1 cellular context compared by ENCODE assay signal in genomic region chr6:159691963-159692287, GRCh38.
TF ChIP-seq lines count a peak whose summit lies in the region.

No MANE protein-coding gene starts in this region.

TF ChIP-seq in GM23338, 12 proteins besides CTCF, POLR2A, EP300 and RAD21 (continued from another document):
- TF ChIP-seq ZNF462 (CRISPR knock-in tag; IDR thresholded peaks at IDR 0.05) (no peak), NANOG (IDR thresholded peaks at IDR 0.05; ENCODE audit: borderline replicate concordance) (no peak), STAT1 (IDR thresholded peaks at IDR 0.05; ENCODE audit: unreplicated experiment) (no peak), EZH2phosphoT487 (IDR thresholded peaks at IDR 0.05; ENCODE audit: unreplicated experiment) (no peak), REST (IDR thresholded peaks at IDR 0.05; ENCODE audit: unreplicated experiment) (no peak), ZNF331 (CRISPR knock-in tag; IDR thresholded peaks at IDR 0.05; ENCODE audit: low read depth) (no peak), JUNB (IDR thresholded peaks at IDR 0.05; ENCODE audit: unreplicated experiment) (no peak)
